Comparison of ENCODE assay signal across 1 cellular context in genomic region chr20:63980317-63980805, GRCh38.
TF ChIP-seq lines count a peak whose summit lies in the region.

No MANE protein-coding gene starts in this region.

TF ChIP-seq in HepG2, 621 proteins besides CTCF, POLR2A, EP300 and RAD21 (continued from another document and continues in another):
- TF ChIP-seq ZNF350 (CRISPR knock-in tag; IDR thresholded peaks at IDR 0.05; ENCODE audit: borderline replicate concordance, low read depth) = no peak
- TF ChIP-seq ZNF430 (CRISPR knock-in tag; IDR thresholded peaks at IDR 0.05) = no peak
- TF ChIP-seq ZNF225 (CRISPR knock-in tag; IDR thresholded peaks at IDR 0.05) = no peak
- no peak for TF ChIP-seq PHF8 (CRISPR knock-in tag; IDR thresholded peaks at IDR 0.05)
- no peak for TF ChIP-seq FOXA3 (CRISPR knock-in tag; IDR thresholded peaks at IDR 0.05)
- no peak for TF ChIP-seq ZNF615 (CRISPR knock-in tag; IDR thresholded peaks at IDR 0.05; ENCODE audit: borderline replicate concordance)
- TF ChIP-seq CERS6 (CRISPR knock-in tag; IDR thresholded peaks at IDR 0.05) = peak; percentile 52; the same call in 1 of the 2 replicates
- 0 out of 2 replicates have a peak, but pooled peaks have one; percentile 12 for TF ChIP-seq ZNF256 (CRISPR knock-in tag; conservative IDR thresholded peaks at IDR 0.05)
- TF ChIP-seq DR1 (CRISPR knock-in tag; IDR thresholded peaks at IDR 0.05) = no peak
- TF ChIP-seq HES4 (CRISPR knock-in tag; IDR thresholded peaks at IDR 0.05; ENCODE audit: borderline replicate concordance) = no peak
- TF ChIP-seq PAXIP1 (CRISPR knock-in tag; conservative IDR thresholded peaks at IDR 0.05) = no peak
- TF ChIP-seq PRDM4 (CRISPR knock-in tag; IDR thresholded peaks at IDR 0.05; ENCODE audit: borderline replicate concordance) = no peak
- no peak for TF ChIP-seq NCOA5 (CRISPR knock-in tag; IDR thresholded peaks at IDR 0.05)
- TF ChIP-seq ZNF230 (CRISPR knock-in tag; IDR thresholded peaks at IDR 0.05) = 0 out of 2 replicates have a peak, but pooled peaks have one; percentile 23
- TF ChIP-seq KLF16 (CRISPR knock-in tag; IDR thresholded peaks at IDR 0.05) = peak in 1 of 2 experiments; percentile 55; a peak in 1 of 4 replicates
- TF ChIP-seq PCBP2 (optimal IDR thresholded peaks at IDR 0.05; ENCODE audit: low read depth, low read length, poor library complexity, severe bottlenecking) = no peak
- TF ChIP-seq MTA3 (CRISPR knock-in tag; IDR thresholded peaks at IDR 0.05) = no peak
- no peak; the same call in 1 of the 2 replicates for TF ChIP-seq SSRP1 (CRISPR knock-in tag; IDR thresholded peaks at IDR 0.05)
- TF ChIP-seq HIC2 (CRISPR knock-in tag; IDR thresholded peaks at IDR 0.05; ENCODE audit: low read depth) = no peak; the same call in 1 of the 2 replicates
- TF ChIP-seq ETV5 (CRISPR knock-in tag; IDR thresholded peaks at IDR 0.05; ENCODE audit: borderline replicate concordance) = no peak
- no peak for TF ChIP-seq ZBTB39 (CRISPR knock-in tag; IDR thresholded peaks at IDR 0.05)
- no peak for TF ChIP-seq TGIF2 (CRISPR knock-in tag; IDR thresholded peaks at IDR 0.05)
- TF ChIP-seq ZBTB43 (CRISPR knock-in tag; conservative IDR thresholded peaks at IDR 0.05) = no peak; the same call in 1 of the 2 replicates
- no peak for TF ChIP-seq ZBTB4 (CRISPR knock-in tag; IDR thresholded peaks at IDR 0.05; ENCODE audit: borderline replicate concordance)
- TF ChIP-seq PAX8 (CRISPR knock-in tag; IDR thresholded peaks at IDR 0.05; ENCODE audit: borderline replicate concordance) = 0 out of 2 replicates have a peak, but pooled peaks have one; percentile 5
- TF ChIP-seq EED (CRISPR knock-in tag; IDR thresholded peaks at IDR 0.05) = 0 out of 2 replicates have a peak, but pooled peaks have one; percentile 23
- peak; percentile 2; the same call in 1 of the 2 replicates for TF ChIP-seq ZNF292 (CRISPR knock-in tag; IDR thresholded peaks at IDR 0.05; ENCODE audit: borderline replicate concordance, low read depth)
- TF ChIP-seq CENPT (CRISPR knock-in tag; IDR thresholded peaks at IDR 0.05; ENCODE audit: low read depth) = 0 out of 2 replicates have a peak, but pooled peaks have one; percentile 69
- TF ChIP-seq ZFP37 (CRISPR knock-in tag; IDR thresholded peaks at IDR 0.05; ENCODE audit: borderline replicate concordance) = peak; percentile 75; the same call in 1 of the 2 replicates
- TF ChIP-seq DNMT1 (CRISPR knock-in tag; IDR thresholded peaks at IDR 0.05) = peak; percentile 41; the same call in 1 of the 2 replicates
- TF ChIP-seq ZNF232 (CRISPR knock-in tag; IDR thresholded peaks at IDR 0.05; ENCODE audit: borderline replicate concordance) = 0 out of 2 replicates have a peak, but pooled peaks have one; percentile 17
- no peak for TF ChIP-seq TFDP1 (CRISPR knock-in tag; IDR thresholded peaks at IDR 0.05; ENCODE audit: borderline replicate concordance)
- no peak for TF ChIP-seq GATAD1 (CRISPR knock-in tag; IDR thresholded peaks at IDR 0.05)
- TF ChIP-seq ZNF460 (CRISPR knock-in tag; IDR thresholded peaks at IDR 0.05; ENCODE audit: borderline replicate concordance) = no peak
- TF ChIP-seq HNRNPK (IDR thresholded peaks at IDR 0.05; ENCODE audit: low read depth, low read length, poor library complexity, severe bottlenecking) = no peak
- no peak for TF ChIP-seq HIVEP1 (CRISPR knock-in tag; IDR thresholded peaks at IDR 0.05)
- TF ChIP-seq IRF1 (CRISPR knock-in tag; IDR thresholded peaks at IDR 0.05; ENCODE audit: low read depth) = 0 out of 2 replicates have a peak, but pooled peaks have one; percentile 10
- TF ChIP-seq MLX (CRISPR knock-in tag; IDR thresholded peaks at IDR 0.05) = no peak
- no peak for TF ChIP-seq ZNF235 (CRISPR knock-in tag; IDR thresholded peaks at IDR 0.05; ENCODE audit: borderline replicate concordance)
- no peak for TF ChIP-seq ZNF263 (CRISPR knock-in tag; IDR thresholded peaks at IDR 0.05)
- TF ChIP-seq ZBTB21 (CRISPR knock-in tag; IDR thresholded peaks at IDR 0.05) = 0 out of 2 replicates have a peak, but pooled peaks have one; percentile 61
